Comparison of ENCODE assay signal across 1 cellular context in genomic region chr18:74276609-74277008, GRCh38.
TF ChIP-seq lines count a peak whose summit lies in the region.

No MANE protein-coding gene starts in this region.

TF ChIP-seq in WTC11, 78 proteins besides CTCF, POLR2A, EP300 and RAD21 (continued from another document):
- TF ChIP-seq USF2 (CRISPR knock-in tag; IDR thresholded peaks at IDR 0.05), result no peak
- no peak for TF ChIP-seq ZNF532 (CRISPR knock-in tag; IDR thresholded peaks at IDR 0.05; ENCODE audit: borderline replicate concordance)
- TF ChIP-seq ZBTB21 (CRISPR knock-in tag; IDR thresholded peaks at IDR 0.05; ENCODE audit: borderline replicate concordance), result no peak
- TF ChIP-seq HMGA2 (CRISPR knock-in tag; IDR thresholded peaks at IDR 0.05), result no peak
- no peak for TF ChIP-seq E2F1 (CRISPR knock-in tag; IDR thresholded peaks at IDR 0.05)
- TF ChIP-seq NR1H2 (CRISPR knock-in tag; IDR thresholded peaks at IDR 0.05), result no peak
- no peak for TF ChIP-seq ATF3 (CRISPR knock-in tag; conservative IDR thresholded peaks at IDR 0.05)
- no peak for TF ChIP-seq ARID4B (CRISPR knock-in tag; IDR thresholded peaks at IDR 0.05; ENCODE audit: borderline replicate concordance)
- no peak for TF ChIP-seq ZNF425 (CRISPR knock-in tag; conservative IDR thresholded peaks at IDR 0.05)
